23 cellular contexts compared by ENCODE assay signal in genomic region chr12:77072833-77073495, GRCh38. TPM values are rescaled to one million over a fixed set of nuclear protein-coding genes. Genes with fewer than 3 reads are reported as not detected.
"Had no signal": no experiment of that assay in that cellular context is flagged by ENCODE, and none has a peak within 500 bp of the region (broad histone marks: within the 10 kb centered on the region; RNA-seq: fewer than 3 reads in every experiment).

No MANE protein-coding gene starts in this region.

- H3K27me3 ChIP-seq: body of pancreas, dorsolateral prefrontal cortex, right atrium auricular region, stomach, testis, upper lobe of left lung had no signal

- H3K36me3 ChIP-seq: prostate gland, right atrium auricular region, stomach, upper lobe of left lung had no signal

- H3K4me3 ChIP-seq: body of pancreas, dorsolateral prefrontal cortex, lung, prostate gland, right atrium auricular region, skin epidermis, stomach, testis, upper lobe of left lung had no signal

- ATAC-seq: body of pancreas, left lobe of liver, T-cell had no signal

- H3K27me3 Mint-ChIP-seq: activated B cell treated with CpG ODN at 0.5 μM for 24 hours had no signal

- DNase-seq: activated B cell treated with CpG ODN at 0.5 μM for 24 hours; activated CD4-positive, alpha-beta memory T cell treated with anti-CD3 and anti-CD28 coated beads for 36 hours; activated CD4-positive, alpha-beta T cell treated with anti-CD3 and anti-CD28 coated beads for 4 hours; activated T-cell treated with anti-CD3 and anti-CD28 coated beads for 4 hours; body of pancreas; caudate nucleus; dorsolateral prefrontal cortex; foreskin melanocyte; hypothalamus; kidney; stomach; T-cell; T-helper 9 cell; testis; upper lobe of left lung had no signal

- H3K27ac Mint-ChIP-seq: activated B cell treated with CpG ODN at 0.5 μM for 24 hours; activated CD4-positive, alpha-beta memory T cell treated with anti-CD3 and anti-CD28 coated beads for 36 hours; activated naive CD8-positive, alpha-beta T cell; activated T-helper 1 cell treated with anti-CD3 and anti-CD28 coated beads, Interleukin-12 subunit alpha, Interleukin-12 subunit beta, Interleukin-2, Interleukin-4 antibody, amounts not matched to agents 30 ng/mL and 10 ng/mL and 1 ng/mL, durations not matched to agents 14 hours and 24 hours and 36 hours; nephron; T-cell had no signal

- H3K9me3 ChIP-seq: body of pancreas, prostate gland, right atrium auricular region, stomach, testis, upper lobe of left lung had no signal

- H3K4me1 Mint-ChIP-seq: activated B cell treated with CpG ODN at 0.5 μM for 24 hours, T-cell had no signal

- H3K4me1 ChIP-seq: body of pancreas, prostate gland, right atrium auricular region, stomach, testis, upper lobe of left lung had no signal

- H3K27ac ChIP-seq: body of pancreas, dorsolateral prefrontal cortex, prostate gland, right atrium auricular region, skin epidermis, stomach, testis, upper lobe of left lung had no signal

- H3K9me3 Mint-ChIP-seq: activated B cell treated with CpG ODN at 0.5 μM for 24 hours; activated CD4-positive, alpha-beta memory T cell treated with anti-CD3 and anti-CD28 coated beads for 36 hours; activated T-helper 1 cell treated with anti-CD3 and anti-CD28 coated beads, Interleukin-12 subunit alpha, Interleukin-12 subunit beta, Interleukin-2, Interleukin-4 antibody, amounts not matched to agents 30 ng/mL and 10 ng/mL and 1 ng/mL, durations not matched to agents 14 hours and 24 hours and 36 hours; nephron; T-cell had no signal

- H3K4me3 Mint-ChIP-seq: activated B cell treated with CpG ODN at 0.5 μM for 24 hours; activated CD4-positive, alpha-beta memory T cell treated with anti-CD3 and anti-CD28 coated beads for 36 hours; activated naive CD8-positive, alpha-beta T cell; activated T-helper 1 cell treated with anti-CD3 and anti-CD28 coated beads, Interleukin-12 subunit alpha, Interleukin-12 subunit beta, Interleukin-2, Interleukin-4 antibody, amounts not matched to agents 30 ng/mL and 10 ng/mL and 1 ng/mL, durations not matched to agents 14 hours and 24 hours and 36 hours; nephron; T-cell had no signal

- H3K36me3 Mint-ChIP-seq: activated CD4-positive, alpha-beta memory T cell treated with anti-CD3 and anti-CD28 coated beads for 36 hours; T-cell had no signal

RNA-seq across cellular contexts. Expression of gene E2F7, which starts 7.6 kb away (rescaled TPM):
- total RNA-seq: body of pancreas had no signal
